8 cellular contexts compared by ENCODE assay signal in the genomic region with DNA sequence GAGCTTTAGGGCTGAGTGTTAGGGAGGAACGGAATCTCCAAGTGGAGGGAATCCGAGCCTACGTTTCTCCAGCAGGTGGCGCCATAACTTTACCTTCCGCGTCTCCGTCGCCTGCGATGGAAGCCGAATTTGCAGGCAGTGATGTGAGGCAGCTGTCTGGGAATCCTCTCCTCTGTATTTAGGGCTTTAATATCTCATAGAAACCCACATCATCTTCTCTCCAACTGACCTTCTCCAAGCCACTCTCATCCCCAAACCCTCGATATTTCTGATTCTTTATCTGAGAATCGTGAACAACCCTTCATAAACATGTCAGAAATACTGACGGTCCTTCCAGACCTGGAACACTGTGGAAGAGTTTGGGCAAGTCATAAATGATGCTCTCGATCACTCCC. TPM values are rescaled to one million over a fixed set of nuclear protein-coding genes. Genes with fewer than 3 reads are reported as not detected.
DNase-seq lines count a peak whose midpoint lies in the region; ATAC-seq, FAIRE-seq and TF ChIP-seq lines count a peak whose summit lies in the region.

No MANE protein-coding gene starts in this region.

- no peaks in the 10 kb centered on the region for H3K4me1 Mint-ChIP-seq in central memory CD8-positive, alpha-beta T cell

- H3K27me3 Mint-ChIP-seq in central memory CD8-positive, alpha-beta T cell: peaks cover 31% of the 10 kb centered on the region

- TF ChIP-seq POLR2A in H54 (IDR thresholded peaks at IDR 0.05; ENCODE audit: low read depth, low read length): no peak

- H3K9me3 Mint-ChIP-seq in central memory CD8-positive, alpha-beta T cell: no peaks in the 10 kb centered on the region

- no peak for ATAC-seq in central memory CD8-positive, alpha-beta T cell (replicated peaks; ENCODE audit: extremely low read depth, poor library complexity, severe bottlenecking)
- peak; percentile 96 for ATAC-seq in left lobe of liver
- ATAC-seq in HG02973 (IDR thresholded peaks at IDR 0.05; ENCODE audit: unreplicated experiment): no peak

- no peak overlapping the region for H3K27ac Mint-ChIP-seq in central memory CD8-positive, alpha-beta T cell (ENCODE audit: low read depth)

- peak; percentile 88 for DNase-seq in AG20443 (ENCODE audit: low spot score)
- peak; percentile 50 for DNase-seq in H54 (ENCODE audit: insufficient read length, low spot score)
- peak; percentile 40 to 78 for DNase-seq in NCI-H446 (lab: John Stamatoyannopoulos, UW)
- peak; percentile 67 for DNase-seq in activated CD4-positive, CD25-positive, alpha-beta regulatory T cell treated with anti-CD3 and anti-CD28 coated beads, Interleukin-2, amount 50 U/mL, for 72 hours
- DNase-seq in central memory CD8-positive, alpha-beta T cell (ENCODE audit: low spot score in 2 of 2): peak; percentile 29 to 50
- DNase-seq in left lobe of liver (ENCODE audit: low spot score): peak; percentile 65
- peak; percentile 75 to 77 for DNase-seq in stimulated activated CD4-positive, alpha-beta T cell treated with anti-CD3 and anti-CD28 coated beads, Interleukin-2, amount 100 ng/mL, for 48 hours

- FAIRE-seq in H54 (lab: Jason Lieb, UNC): peak; percentile 74

- H3K36me3 Mint-ChIP-seq in central memory CD8-positive, alpha-beta T cell (ENCODE audit: insufficient read depth): peaks cover 2% of the 10 kb centered on the region

- no peak overlapping the region for H3K4me3 Mint-ChIP-seq in central memory CD8-positive, alpha-beta T cell

RNA-seq across cellular contexts. Expression of gene SIX2, which starts 27.5 kb away (rescaled TPM):
- not detected for total RNA-seq in left lobe of liver

RNA-seq across cellular contexts. Expression of gene SIX3, which starts 40.2 kb away (rescaled TPM):
- total RNA-seq in left lobe of liver: not detected
